16 cellular contexts compared by ENCODE assay signal in genomic region chr10:93762979-93763391, GRCh38. TPM values are rescaled to one million over a fixed set of nuclear protein-coding genes. Genes with fewer than 3 reads are reported as not detected.
DNase-seq lines count a peak whose midpoint lies in the region; ATAC-seq, FAIRE-seq and TF ChIP-seq lines count a peak whose summit lies in the region.
"Had no signal": no experiment of that assay in that cellular context is flagged by ENCODE, and none has a peak within 500 bp of the region (broad histone marks: within the 10 kb centered on the region; RNA-seq: fewer than 3 reads in every experiment).

No MANE protein-coding gene starts in this region.

- H3K4me2 ChIP-seq in HepG2 (ENCODE audit: low read depth, low read length), result no peak overlapping the region

- H3K9ac ChIP-seq in HepG2 (ENCODE audit: insufficient read depth, low read depth, low read length), result no peak overlapping the region

- FAIRE-seq in HepG2 (lab: Jason Lieb, UNC) (no peak), GM12892 (lab: Jason Lieb, UNC) (no peak)
- FAIRE-seq: frontal cortex, urothelium cell line had no signal

- no peak overlapping the region for H2AFZ ChIP-seq in HepG2 (ENCODE audit: low read length)

- DNase-seq in right lobe of liver (no peak), HepG2 (ENCODE audit: low spot score) (no peak), ecto neural progenitor cell (ENCODE audit: low spot score) (peak; percentile 34), GM12892 (ENCODE audit: insufficient read length) (no peak), NCI-H1092 treated with DMSO at 0.1 percent for 48 hours (lab: John Stamatoyannopoulos, UW) (no peak), NCI-H1417 treated with DMSO at 0.1 percent for 48 hours (lab: John Stamatoyannopoulos, UW) (no peak), SJCRH30 (no peak)
- DNase-seq: activated CD8-positive, alpha-beta memory T cell treated with anti-CD3 and anti-CD28 coated beads, Interleukin-2, amount 50 U/mL, for 48 hours; NCI-H2081 treated with DMSO at 0.1 percent for 48 hours; WERI-Rb-1 had no signal

- H3K9me3 ChIP-seq in right lobe of liver (no peaks in the 10 kb centered on the region), HepG2 (ENCODE audit: low read length) (no peaks in the 10 kb centered on the region), SJCRH30 (replicated peaks) (no peaks in the 10 kb centered on the region)
- H3K9me3 ChIP-seq: adrenal gland had no signal

- H3K27ac ChIP-seq in right lobe of liver (no peak overlapping the region), HepG2 (ENCODE audit: extremely low read length, insufficient read depth, low read length) (no peak overlapping the region), SJCRH30 (no peak overlapping the region)
- H3K27ac ChIP-seq: adrenal gland, RWPE1, WERI-Rb-1 had no signal

- BruUV-seq in HepG2 (replicated peaks; lab: Mats Ljungman, UMichigan), result no TSS peak

- intact Hi-C loops in right lobe of liver (cut with DNase I), result no loop called here
- intact Hi-C loops in HepG2 (cut with micrococcal nuclease; ENCODE audit: unreplicated experiment), result no loop called here

- no peaks in the 10 kb centered on the region for H3K27me3 ChIP-seq in right lobe of liver
- H3K27me3 ChIP-seq in HepG2 (ENCODE audit: control insufficient read depth in 1 of 2, insufficient read depth in 2 of 2, low read length in 2 of 2), result peaks cover 1 to 17% of the 10 kb centered on the region in 2 experiments; a peak in 3 of 5 replicates
- no peaks in the 10 kb centered on the region for H3K27me3 ChIP-seq in SJCRH30
- H3K27me3 ChIP-seq: adrenal gland had no signal

- H3K4me1 ChIP-seq in right lobe of liver, result peaks cover 0 to 12% (median 0%) of the 10 kb centered on the region in 4 donors
- H3K4me1 ChIP-seq in HepG2 (ENCODE audit: insufficient read depth, low read length), result no peaks in the 10 kb centered on the region
- H3K4me1 ChIP-seq in SJCRH30, result no peaks in the 10 kb centered on the region
- H3K4me1 ChIP-seq: adrenal gland had no signal

- H3K36me3 ChIP-seq in right lobe of liver (no peaks in the 10 kb centered on the region), HepG2 (replicated peaks in 1 of 2; ENCODE audit: control insufficient read depth in 1 of 2, insufficient read depth in 2 of 2, low read length in 2 of 2) (no peaks in the 10 kb centered on the region), SJCRH30 (no peaks in the 10 kb centered on the region)
- H3K36me3 ChIP-seq: adrenal gland, WERI-Rb-1 had no signal

- TF ChIP-seq CTCF in right lobe of liver (IDR thresholded peaks at IDR 0.05) (no peak), HepG2 (CRISPR knock-in tag; IDR thresholded peaks at IDR 0.05) (no peak)

- in situ Hi-C loops in HepG2 (cut with HindIII; ENCODE audit: extremely low pct_ligation_motif_present, low pct_unique_long_range_greater_than_20kb), result no loop called here

- WGBS in right lobe of liver (ENCODE audit: insufficient coverage, low coverage, low lambda C conversion rate, missing lambda C conversion rate), result 46% methylated on average over 5 of the region's 5 CpGs
- WGBS in HepG2 (ENCODE audit: low lambda C conversion rate), result 5% methylated on average over 5 of the region's 5 CpGs

- no peaks in the 10 kb centered on the region for H3K79me2 ChIP-seq in HepG2 (ENCODE audit: insufficient read depth, low read length)

- no peak for TF ChIP-seq EP300 in HepG2 (IDR thresholded peaks at IDR 0.05; ENCODE audit: low read depth in 2 of 2, low read length in 2 of 2)
- TF ChIP-seq EP300 in HepG2 (CRISPR knock-in tag; IDR thresholded peaks at IDR 0.05; ENCODE audit: borderline replicate concordance), result no peak

- POLR2A ChIA-PET in HepG2 (lab: Yijun Ruan, JAX), result no interaction called here

- CTCF ChIA-PET in HepG2 (lab: Yijun Ruan, JAX; ENCODE audit: low intra/inter-chr PET ratio, low total read pairs), result no interaction called here

- no peak for TF ChIP-seq POLR2A in right lobe of liver (IDR thresholded peaks at IDR 0.05)
- TF ChIP-seq POLR2A in HepG2 (IDR thresholded peaks at IDR 0.05; ENCODE audit: insufficient read depth in 1 of 2, low read depth in 2 of 2, low read length in 2 of 2), result no peak
- TF ChIP-seq POLR2A in GM12892 (IDR thresholded peaks at IDR 0.05; ENCODE audit: low read depth, low read length), result no peak

- no peak for TF ChIP-seq RAD21 in HepG2 (CRISPR knock-in tag; IDR thresholded peaks at IDR 0.05)

- no peaks in the 10 kb centered on the region for H4K20me1 ChIP-seq in HepG2 (ENCODE audit: insufficient read depth, low read length)

- no peak overlapping the region for H3K4me3 ChIP-seq in right lobe of liver
- H3K4me3 ChIP-seq in HepG2 (replicated peaks in 1 of 3; ENCODE audit: insufficient read depth in 1 of 3, low read depth in 2 of 3, low read length in 3 of 3), result no peak overlapping the region
- H3K4me3 ChIP-seq in SJCRH30, result no peak overlapping the region
- H3K4me3 ChIP-seq: adrenal gland had no signal

- peak; percentile 19 to 54 (median 40) for ATAC-seq in right lobe of liver
- ATAC-seq in HepG2, result no peak
- peak; percentile 86 for ATAC-seq in HG03432 (IDR thresholded peaks at IDR 0.05; ENCODE audit: unreplicated experiment)

TF ChIP-seq in HepG2, 621 proteins besides CTCF, POLR2A, EP300 and RAD21:
- no peak for TF ChIP-seq GPN1 (CRISPR knock-in tag; IDR thresholded peaks at IDR 0.05; ENCODE audit: borderline replicate concordance)
- TF ChIP-seq SCMH1 (CRISPR knock-in tag; IDR thresholded peaks at IDR 0.05; ENCODE audit: borderline replicate concordance), result no peak
TF ChIP-seq in HepG2: peak in this region for 0.

RNA-seq across cellular contexts. Expression of gene LGI1, which starts 5.2 kb away (rescaled TPM):
- 1 to 10 TPM in 1 of 6 experiments, under 1 TPM in 4, not detected in 1; 0.22 to 2.3 (median 0.86) TPM for total RNA-seq in right lobe of liver
- total RNA-seq in HepG2 (2016; rRNA removed; fragmentation: Illumina TruSeq; extraction: Trizol), result not detected in 2 replicates
- not detected in 2 replicates for total RNA-seq in HepG2 (2016; cell fraction: cytosol; rRNA removed; fragmentation: Illumina TruSeq; extraction: Trizol; ENCODE audit: low read depth)
- total RNA-seq in HepG2 (2016; cell fraction: insoluble cytoplasmic fraction; rRNA removed; fragmentation: Illumina TruSeq; extraction: Trizol), result not detected in 2 replicates
- not detected in 2 replicates for total RNA-seq in HepG2 (2016; cell fraction: membrane; rRNA removed; fragmentation: Illumina TruSeq; extraction: Trizol)
- not detected in 2 replicates for total RNA-seq in HepG2 (2016; cell fraction: nucleus; rRNA removed; fragmentation: Illumina TruSeq; extraction: Trizol)
- polyA plus RNA-seq in HepG2 (2011; rRNA removed), result not detected in 2 replicates
- polyA plus RNA-seq in HepG2 (2011; cell fraction: cytosol; rRNA removed), result not detected in 2 replicates
- not detected in 2 replicates for polyA plus RNA-seq in HepG2 (2011; cell fraction: nucleus; rRNA removed)
- polyA plus RNA-seq in HepG2 (2012), result 0.17 TPM in 1 of 2 replicates, not detected in the other
- not detected in 2 replicates for polyA plus RNA-seq in HepG2 (2016; cell fraction: cytosol; fragmentation: Illumina TruSeq; extraction: Trizol; ENCODE audit: low read depth)
- not detected in 2 replicates for polyA plus RNA-seq in HepG2 (2016; cell fraction: insoluble cytoplasmic fraction; fragmentation: Illumina TruSeq; extraction: Trizol; ENCODE audit: low read depth)
- not detected in 2 replicates for polyA plus RNA-seq in HepG2 (2016; cell fraction: membrane; fragmentation: Illumina TruSeq; extraction: Trizol; ENCODE audit: low read depth)
- polyA plus RNA-seq in HepG2 (2016; cell fraction: nucleus; fragmentation: Illumina TruSeq; extraction: Trizol; ENCODE audit: insufficient read depth, low read depth), result not detected in 2 replicates
- polyA minus RNA-seq in HepG2 (2011; rRNA and poly(A)+ RNA removed; ENCODE audit: low replicate concordance), result not detected in 2 replicates
- polyA minus RNA-seq in HepG2 (2011; cell fraction: cytosol; rRNA and poly(A)+ RNA removed), result not detected in 2 replicates
- polyA minus RNA-seq in HepG2 (2011; cell fraction: nucleus; rRNA and poly(A)+ RNA removed), result not detected in 2 replicates
- polyA plus RNA-seq in GM12892 (2012; ENCODE audit: missing spikeins), result not detected
- not detected in 2 replicates for total RNA-seq in SJCRH30 (2014; rRNA removed; shearing (Covaris generic))
- total RNA-seq: kidney epithelial cell had no signal
